1 cellular context compared by ENCODE assay signal in genomic region chr11:116835791-116836647, GRCh38.
TF ChIP-seq lines count a peak whose summit lies in the region.

No MANE protein-coding gene starts in this region.

TF ChIP-seq in WTC11, 78 proteins besides CTCF, POLR2A, EP300 and RAD21 (continued from another document):
- TF ChIP-seq, protein P1, sequence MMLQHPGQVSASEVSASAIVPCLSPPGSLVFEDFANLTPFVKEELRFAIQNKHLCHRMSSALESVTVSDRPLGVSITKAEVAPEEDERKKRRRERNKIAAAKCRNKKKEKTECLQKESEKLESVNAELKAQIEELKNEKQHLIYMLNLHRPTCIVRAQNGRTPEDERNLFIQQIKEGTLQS (CRISPR knock-in tag; conservative IDR thresholded peaks at IDR 0.05) = no peak
